Comparison of ENCODE assay signal across 9 cellular contexts in the genomic region with DNA sequence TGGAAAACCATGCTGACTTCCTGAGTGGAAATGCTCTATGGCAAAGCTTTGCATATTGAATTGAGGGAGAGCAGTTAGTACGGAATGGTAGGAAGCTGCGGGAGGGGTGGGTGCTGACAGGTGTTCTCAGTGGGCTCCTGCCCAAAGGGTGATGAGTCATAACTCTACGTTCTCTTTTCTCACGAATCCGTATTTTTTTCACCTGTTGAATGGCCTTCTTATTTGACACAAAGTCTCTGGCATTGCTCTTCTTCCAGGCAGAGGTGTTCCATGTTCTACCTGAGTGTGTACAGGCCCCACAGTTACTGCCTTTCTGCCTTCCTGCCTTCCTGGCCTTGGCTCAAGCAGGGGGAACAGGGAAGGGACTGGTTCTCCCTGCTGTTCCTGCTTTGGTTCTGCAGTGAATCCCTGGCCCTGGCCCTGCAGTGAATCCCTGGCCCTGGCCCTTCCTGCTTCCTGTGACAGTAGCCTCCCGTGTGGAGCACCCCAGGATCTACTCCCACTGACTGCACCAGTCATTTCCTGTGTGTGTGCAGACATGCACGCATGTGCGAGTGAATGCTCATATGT. TPM values are rescaled to one million over a fixed set of nuclear protein-coding genes. Genes with fewer than 3 reads are reported as not detected.
A peak's percentile ranks its signal among the peaks of the same experiment; 100 is the strongest.
DNase-seq lines count a peak whose midpoint lies in the region; ATAC-seq and TF ChIP-seq lines count a peak whose summit lies in the region.
"Had no signal": no experiment of that assay in that cellular context is flagged by ENCODE, and none has a peak within 500 bp of the region (broad histone marks: within the 10 kb centered on the region; RNA-seq: fewer than 3 reads in every experiment).

No MANE protein-coding gene starts in this region.

- H3K36me3 ChIP-seq in CD8-positive, alpha-beta T cell (ENCODE audit: insufficient read depth, low read length), result no peaks in the 10 kb centered on the region

- no peak overlapping the region for H3K4me3 ChIP-seq in CD8-positive, alpha-beta T cell (ENCODE audit: low read depth, low read length)

- H3K9me3 Mint-ChIP-seq in stimulated activated memory B cell treated with anti-CD40 and anti-IgM and Interleukin-4, amounts not matched to agents 10 μg/mL and 1 μg/mL and 100 μg/mL, for 72 hours, result no peaks in the 10 kb centered on the region
- H3K9me3 Mint-ChIP-seq in CD8-positive, alpha-beta T cell, result no peaks in the 10 kb centered on the region

- H3K36me3 Mint-ChIP-seq in stimulated activated memory B cell treated with anti-CD40 and anti-IgM and Interleukin-4, amounts not matched to agents 10 μg/mL and 1 μg/mL and 100 μg/mL, for 72 hours, result peaks cover 44% of the 10 kb centered on the region
- H3K36me3 Mint-ChIP-seq in CD8-positive, alpha-beta T cell, result peaks cover 35% of the 10 kb centered on the region

- no peaks in the 10 kb centered on the region for H3K9me3 ChIP-seq in CD8-positive, alpha-beta T cell (ENCODE audit: low read length)

- no peak for TF ChIP-seq EP300 in Ishikawa (IDR thresholded peaks at IDR 0.05; ENCODE audit: borderline replicate concordance)

- H3K27me3 Mint-ChIP-seq in stimulated activated memory B cell treated with anti-CD40 and anti-IgM and Interleukin-4, amounts not matched to agents 10 μg/mL and 1 μg/mL and 100 μg/mL, for 72 hours, result no peaks in the 10 kb centered on the region
- H3K27me3 Mint-ChIP-seq in CD8-positive, alpha-beta T cell (ENCODE audit: low read depth), result no peaks in the 10 kb centered on the region

- peak; percentile 75 for ATAC-seq in stimulated activated memory B cell treated with anti-CD40 and anti-IgM and Interleukin-4, amounts not matched to agents 10 μg/mL and 1 μg/mL and 100 μg/mL, for 72 hours
- ATAC-seq in CD8-positive, alpha-beta T cell, result no peak
- ATAC-seq: activated CD4-positive, CD25-positive, alpha-beta regulatory T cell treated with anti-CD3 and anti-CD28 coated beads, Interleukin-2, amount 50 U/mL, for 24 hours had no signal

- POLR2A ChIA-PET in CD8-positive, alpha-beta T cell (lab: Charles Lee), result no interaction called here

- no peak for TF ChIP-seq CTCF in CD8-positive, alpha-beta T cell (IDR thresholded peaks at IDR 0.05)

- DNase-seq in NCI-H2107 treated with DMSO at 0.1 percent for 48 hours (lab: John Stamatoyannopoulos, UW; ENCODE audit: unreplicated experiment) (peak; percentile 6), NCI-H2107 (lab: John Stamatoyannopoulos, UW) (no peak), epithelial cell of prostate (ENCODE audit: low read depth, low spot score) (no peak), G401 (ENCODE audit: low spot score) (no peak), NOMO-1 treated with dmso at 0.1 percent for 144 hours (lab: John Stamatoyannopoulos, UW; ENCODE audit: unreplicated experiment) (no peak)
- no peak for DNase-seq in CD8-positive, alpha-beta T cell

- H3K4me3 Mint-ChIP-seq in stimulated activated memory B cell treated with anti-CD40 and anti-IgM and Interleukin-4, amounts not matched to agents 10 μg/mL and 1 μg/mL and 100 μg/mL, for 72 hours, result peak overlapping the region; percentile 45
- H3K4me3 Mint-ChIP-seq in CD8-positive, alpha-beta T cell, result no peak overlapping the region

- H3K4me1 Mint-ChIP-seq in stimulated activated memory B cell treated with anti-CD40 and anti-IgM and Interleukin-4, amounts not matched to agents 10 μg/mL and 1 μg/mL and 100 μg/mL, for 72 hours, result peaks cover 79% of the 10 kb centered on the region
- H3K4me1 Mint-ChIP-seq in CD8-positive, alpha-beta T cell (ENCODE audit: low read depth), result peaks cover 13% of the 10 kb centered on the region

- no peaks in the 10 kb centered on the region for H3K4me1 ChIP-seq in CD8-positive, alpha-beta T cell (ENCODE audit: insufficient read depth, low read length)

- intact Hi-C loops in CD8-positive, alpha-beta T cell (cut with DNase I, micrococcal nuclease), result no loop called here

- H3K27me3 ChIP-seq in CD8-positive, alpha-beta T cell (ENCODE audit: insufficient read depth, low read length), result no peaks in the 10 kb centered on the region

- CTCF ChIA-PET in CD8-positive, alpha-beta T cell (lab: Charles Lee), result interaction anchor here (0.7 kb wide), 1 partner anchor 24 kb away, joined by 4 read pairs; no protein-coding TSS in a partner anchor

- in situ Hi-C loops in G401 (cut with HindIII; ENCODE audit: low sequenced_read_pairs), result no loop called here

- H3K27ac Mint-ChIP-seq in stimulated activated memory B cell treated with anti-CD40 and anti-IgM and Interleukin-4, amounts not matched to agents 10 μg/mL and 1 μg/mL and 100 μg/mL, for 72 hours, result peak overlapping the region; percentile 87
- H3K27ac Mint-ChIP-seq in CD8-positive, alpha-beta T cell, result no peak overlapping the region

- TF ChIP-seq RAD21 in Ishikawa (IDR thresholded peaks at IDR 0.05; ENCODE audit: low read depth), result no peak

- peak overlapping the region; percentile 93 for H3K27ac ChIP-seq in epithelial cell of prostate
- no peak overlapping the region for H3K27ac ChIP-seq in CD8-positive, alpha-beta T cell (ENCODE audit: low read depth, low read length)

TF ChIP-seq in Ishikawa, 13 proteins besides CTCF, POLR2A, EP300 and RAD21:
- TF ChIP-seq TCF12 (IDR thresholded peaks at IDR 0.05; ENCODE audit: low read depth), result 0 out of 2 replicates have a peak, but pooled peaks have one; percentile 19
- no peak for TF ChIP-seq CREB1 (IDR thresholded peaks at IDR 0.05; ENCODE audit: low read depth)

RNA-seq across cellular contexts. Expression of a gene that starts 31.9 kb away (rescaled TPM):
- total RNA-seq in G401 (2014; rRNA removed; shearing (Covaris generic)), result 17.3 and 17.6 TPM in 2 replicates
- 10 to 100 TPM; 21.6 to 22.8 TPM for total RNA-seq in CD8-positive, alpha-beta T cell
